1 cellular context compared by ENCODE assay signal in the genomic region with DNA sequence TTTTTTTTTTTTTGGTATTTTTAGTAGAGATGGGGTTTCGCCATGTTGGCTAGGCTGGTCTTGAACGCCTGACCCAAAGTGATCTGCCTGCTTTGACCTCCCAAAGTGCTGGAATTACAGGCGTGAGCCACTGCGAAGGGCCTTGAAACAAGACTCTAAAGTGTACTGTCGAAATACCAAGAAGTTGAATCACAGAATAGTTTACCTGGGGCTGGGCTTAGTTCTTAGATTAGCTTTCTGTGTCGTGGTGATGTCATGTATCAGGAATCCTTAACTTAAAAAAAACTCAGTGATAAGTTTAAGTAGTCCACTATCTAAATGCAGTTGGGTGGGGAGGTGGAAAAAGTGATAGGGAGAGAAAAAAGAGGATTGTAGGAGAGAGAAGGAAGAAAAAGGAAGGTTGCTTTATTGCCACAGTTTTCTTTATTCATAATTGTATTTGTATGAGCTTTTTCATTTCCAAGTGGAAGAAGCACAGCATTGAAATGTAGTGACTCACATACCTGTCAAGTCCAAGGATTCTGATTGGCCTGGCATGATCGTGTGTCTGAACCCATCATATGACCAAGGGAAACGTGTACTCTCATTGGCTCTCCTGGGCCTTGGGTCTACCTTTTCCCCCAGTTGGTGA.
TF ChIP-seq lines count a peak whose summit lies in the region.

No MANE protein-coding gene starts in this region.

TF ChIP-seq in HepG2, 621 proteins besides CTCF, POLR2A, EP300 and RAD21:
- no peak for TF ChIP-seq ZNF101 (CRISPR knock-in tag; IDR thresholded peaks at IDR 0.05; ENCODE audit: borderline replicate concordance, low read depth)
- TF ChIP-seq ATF7 (IDR thresholded peaks at IDR 0.05), result peak; percentile 53; the same call in 1 of the 2 replicates
- no peak for TF ChIP-seq ATF7 (CRISPR knock-in tag; IDR thresholded peaks at IDR 0.05)
- TF ChIP-seq FOXM1 (CRISPR knock-in tag; IDR thresholded peaks at IDR 0.05), result no peak
- no peak for TF ChIP-seq ZNF768 (CRISPR knock-in tag; IDR thresholded peaks at IDR 0.05)
- no peak for TF ChIP-seq KDM5A (IDR thresholded peaks at IDR 0.05; ENCODE audit: borderline replicate concordance, low read length)
- no peak for TF ChIP-seq ZSCAN9 (CRISPR knock-in tag; IDR thresholded peaks at IDR 0.05; ENCODE audit: borderline replicate concordance)
